Comparison of ENCODE assay signal across 13 cellular contexts in genomic region chr3:136070334-136070733, GRCh38.
DNase-seq lines count a peak whose midpoint lies in the region; ATAC-seq and TF ChIP-seq lines count a peak whose summit lies in the region.
"Had no signal": no experiment of that assay in that cellular context is flagged by ENCODE, and none has a peak within 500 bp of the region (broad histone marks: within the 10 kb centered on the region; RNA-seq: fewer than 3 reads in every experiment).

No MANE protein-coding gene starts in this region.

- no peak for TF ChIP-seq POLR2A in Peyer's patch (IDR thresholded peaks at IDR 0.05)

- BruUV-seq in PC-3 (replicated peaks; lab: Mats Ljungman, UMichigan) = no TSS peak

- DNase-seq in BJ (ENCODE audit: low read depth) (peak; percentile 86), PC-3 (peak; percentile 89), dermis blood vessel endothelial cell (peak; percentile 11), osteoblast (ENCODE audit: insufficient read length, low spot score, missing footprints) (no peak), Peyer's patch (no peak), NCI-H748 treated with DMSO at 0.1 percent for 48 hours (lab: John Stamatoyannopoulos, UW) (no peak)
- DNase-seq in stimulated activated CD4-positive, alpha-beta T cell treated with anti-CD3 and anti-CD28 coated beads, Interleukin-4, amount 100 ng/mL, for 1 hour = no peak
- DNase-seq: activated T-cell treated with anti-CD3 and anti-CD28 coated beads, Interleukin-2, amount 50 U/mL, for 24 hours; Karpas-422; NCI-H510A had no signal

- H3K36me3 ChIP-seq in BJ (ENCODE audit: control insufficient read depth, insufficient read depth, low read length) = no peaks in the 10 kb centered on the region
- H3K36me3 ChIP-seq in PC-3 (ENCODE audit: low read depth, low read length) = no peaks in the 10 kb centered on the region; the same call in 1 of the 2 replicates
- no peaks in the 10 kb centered on the region for H3K36me3 ChIP-seq in osteoblast (ENCODE audit: insufficient read depth, low read length)
- no peaks in the 10 kb centered on the region for H3K36me3 ChIP-seq in Peyer's patch
- H3K36me3 ChIP-seq: neutrophil had no signal

- H3K9ac ChIP-seq in PC-3 (ENCODE audit: low read length) = no peak overlapping the region

- H3K27me3 ChIP-seq in BJ (ENCODE audit: control insufficient read depth, insufficient read depth, low read length) = no peaks in the 10 kb centered on the region
- H3K27me3 ChIP-seq in PC-3 (ENCODE audit: low read length) = no peaks in the 10 kb centered on the region
- H3K27me3 ChIP-seq in osteoblast (ENCODE audit: insufficient read depth, low read length) = no peaks in the 10 kb centered on the region
- no peaks in the 10 kb centered on the region for H3K27me3 ChIP-seq in Peyer's patch
- H3K27me3 ChIP-seq: neutrophil had no signal

- CTCF ChIA-PET in BJ (lab: Yijun Ruan, JAX) = interaction anchor here (0.6 to 4.3 kb wide), 11 partner anchors 17 to 962 kb away, joined by 3 to 28 read pairs (median 3); partner anchors contain the start of gene STAG1
- CTCF ChIA-PET in PC-3 (lab: Charles Lee) = interaction anchor here (0.6 to 1.1 kb wide), 2 partner anchors 28 to 224 kb away, joined by 3 to 4 read pairs; no protein-coding TSS in a partner anchor

- intact Hi-C loops in PC-3 (cut with micrococcal nuclease) = loop anchor here (2.0 kb wide), 1 partner anchor 682 kb away; the partner anchor contains the start of gene STAG1

- H3F3A ChIP-seq in PC-3 (ENCODE audit: low read length, unreplicated experiment) = no peaks in the 10 kb centered on the region

- H2AFZ ChIP-seq in PC-3 (ENCODE audit: low read length) (no peak overlapping the region), osteoblast (ENCODE audit: low read length) (no peak overlapping the region)

- H3K4me3 ChIP-seq in BJ (ENCODE audit: low read depth, low read length) (no peak overlapping the region), PC-3 (ENCODE audit: low read length) (peak overlapping the region; percentile 25), osteoblast (ENCODE audit: insufficient read depth, low read length) (no peak overlapping the region), Peyer's patch (no peak overlapping the region)

- peak; percentile 80 for ATAC-seq in PC-3
- ATAC-seq in GM18907 (IDR thresholded peaks at IDR 0.05; ENCODE audit: unreplicated experiment) = no peak

- H3K4me2 ChIP-seq in PC-3 (ENCODE audit: low read length) (peak overlapping the region; percentile 57), osteoblast (ENCODE audit: insufficient read depth, low read length) (peak overlapping the region; percentile 65)

- POLR2A ChIA-PET in BJ (lab: Charles Lee) = interaction anchor here (0.7 kb wide), 1 partner anchor 28 kb away, joined by 3 read pairs; no protein-coding TSS in a partner anchor
- POLR2A ChIA-PET in PC-3 (lab: Charles Lee; ENCODE audit: unreplicated experiment) = no interaction called here

- H3K4me1 ChIP-seq in PC-3 (ENCODE audit: insufficient read depth, low read length) (peaks cover 29% of the 10 kb centered on the region), osteoblast (ENCODE audit: insufficient read depth, low read length) (peaks cover 56% of the 10 kb centered on the region), Peyer's patch (no peaks in the 10 kb centered on the region)

- H3K79me2 ChIP-seq in PC-3 (ENCODE audit: low read length) (no peaks in the 10 kb centered on the region), osteoblast (ENCODE audit: insufficient read depth, low read length) (no peaks in the 10 kb centered on the region)

- TF ChIP-seq CTCF in BJ (IDR thresholded peaks at IDR 0.05; ENCODE audit: insufficient read depth, low read depth, low read length) (no peak), PC-3 (conservative IDR thresholded peaks at IDR 0.05; ENCODE audit: low read depth, low read length) (no peak), osteoblast (IDR thresholded peaks at IDR 0.05; ENCODE audit: extremely low read depth, low read depth, low read length) (no peak), Peyer's patch (IDR thresholded peaks at IDR 0.05) (no peak)

- H3K9me3 ChIP-seq in PC-3 (ENCODE audit: low read length) (no peaks in the 10 kb centered on the region), osteoblast (ENCODE audit: low read depth, low read length) (no peaks in the 10 kb centered on the region), Peyer's patch (no peaks in the 10 kb centered on the region)
- H3K9me3 ChIP-seq: Caco-2, neutrophil had no signal

- no peaks in the 10 kb centered on the region for H4K20me1 ChIP-seq in PC-3 (ENCODE audit: low read length)
- no peaks in the 10 kb centered on the region for H4K20me1 ChIP-seq in osteoblast (ENCODE audit: insufficient read depth, low read length)

- H3K9me2 ChIP-seq in PC-3 (replicated peaks; ENCODE audit: low read length) = no peaks in the 10 kb centered on the region

- H3K27ac ChIP-seq in PC-3 (ENCODE audit: low read length) (peak overlapping the region; percentile 65), osteoblast (ENCODE audit: low read depth, low read length) (peak overlapping the region; percentile 86), Peyer's patch (no peak overlapping the region)
- H3K27ac ChIP-seq: neutrophil had no signal

Comparison
In these comparisons a context has a peak if more than half of its experiments do, and no peak if none do; other contexts are left out.
1. DNase-seq: peak in BJ (single experiment), PC-3 (single experiment) and dermis blood vessel endothelial cell (single experiment); none in osteoblast (single experiment), Peyer's patch (0 of 3), NCI-H748 treated with DMSO at 0.1 percent for 48 hours (single experiment) and stimulated activated CD4-positive, alpha-beta T cell treated with anti-CD3 and anti-CD28 coated beads, Interleukin-4, amount 100 ng/mL, for 1 hour (single experiment).
2. H3K27ac ChIP-seq: peak in PC-3 (single experiment) and osteoblast (single experiment); none in Peyer's patch (0 of 4).